In genomic region chr1:63893976-63894375, GRCh38 we compare ENCODE assay signal across 21 cellular contexts.
DNase-seq lines count a peak whose midpoint lies in the region; ATAC-seq and TF ChIP-seq lines count a peak whose summit lies in the region.
"Had no signal": no experiment of that assay in that cellular context is flagged by ENCODE, and none has a peak within 500 bp of the region (broad histone marks: within the 10 kb centered on the region; RNA-seq: fewer than 3 reads in every experiment).

No MANE protein-coding gene starts in this region.

- H3K9me3 Mint-ChIP-seq in natural killer cell (no peaks in the 10 kb centered on the region), immature natural killer cell (peaks cover 0 to 7% (median 0%) of the 10 kb centered on the region in 6 donors)
- H3K9me3 Mint-ChIP-seq in natural killer cell treated with Interleukin-12 subunit alpha and Interleukin-12 subunit beta and Interleukin-15 and Interleukin-18, amount 100 ng/mL, for 72 hours = no peaks in the 10 kb centered on the region
- H3K9me3 Mint-ChIP-seq: activated CD4-positive, alpha-beta T cell treated with anti-CD3 and anti-CD28 coated beads, Interleukin-2, amount 10 ng/mL, durations not matched to agents 7 days and 5 days; central memory CD8-positive, alpha-beta T cell had no signal

- no peak for ATAC-seq in natural killer cell
- no peak for ATAC-seq in natural killer cell treated with Interleukin-12 subunit alpha and Interleukin-12 subunit beta and Interleukin-15 and Interleukin-18, amount 100 ng/mL, for 72 hours
- no peak for ATAC-seq in GM18519 (IDR thresholded peaks at IDR 0.05; ENCODE audit: low FRiP score, unreplicated experiment)
- no peak for ATAC-seq in GM18858 (IDR thresholded peaks at IDR 0.05; ENCODE audit: unreplicated experiment)

- H3K4me3 Mint-ChIP-seq in natural killer cell = no peak overlapping the region
- H3K4me3 Mint-ChIP-seq in natural killer cell treated with Interleukin-12 subunit alpha and Interleukin-12 subunit beta and Interleukin-15 and Interleukin-18, amount 100 ng/mL, for 72 hours = no peak overlapping the region
- H3K4me3 Mint-ChIP-seq in immature natural killer cell = no peak overlapping the region
- H3K4me3 Mint-ChIP-seq: activated CD4-positive, alpha-beta T cell treated with anti-CD3 and anti-CD28 coated beads, Interleukin-2, amount 10 ng/mL, durations not matched to agents 7 days and 5 days; central memory CD8-positive, alpha-beta T cell had no signal

- intact Hi-C loops in natural killer cell (cut with micrococcal nuclease) = loop anchor here (5.0 to 10.0 kb wide), 2 partner anchors 299 to 527 kb away; partner anchors contain the start of genes ALG6 and PGM1

- no peak for DNase-seq in natural killer cell
- DNase-seq in natural killer cell treated with Interleukin-12 subunit alpha and Interleukin-12 subunit beta and Interleukin-15 and Interleukin-18, amount 100 ng/mL, for 72 hours (ENCODE audit: low spot score) = no peak
- peak; percentile 59 for DNase-seq in astrocyte of the hippocampus (ENCODE audit: low read depth, low spot score)
- DNase-seq in immature natural killer cell = no peak
- no peak for DNase-seq in coronary artery (ENCODE audit: low spot score)
- DNase-seq in SHP77 treated with DMSO at 0.1 percent for 48 hours (lab: John Stamatoyannopoulos, UW) = no peak
- DNase-seq: activated CD4-positive, alpha-beta T cell treated with anti-CD3 and anti-CD28 coated beads, Interleukin-2, amount 10 ng/mL, durations not matched to agents 7 days and 5 days; activated gamma-delta T cell; effector CD4-positive, alpha-beta T cell; GDM1; head of caudate nucleus; MM.1S; NCI-H1436 treated with DMSO at 0.1 percent for 48 hours; NCI-H526 treated with DMSO at 0.1 percent for 48 hours; Right ventricle myocardium superior; stimulated activated CD4-positive, alpha-beta T cell treated with anti-CD3 and anti-CD28 coated beads, Interleukin-4, amount 100 ng/mL, for 24 hours; T-helper 1 cell had no signal

- H3K4me1 Mint-ChIP-seq in natural killer cell (peaks cover 19 to 29% of the 10 kb centered on the region in 2 donors), immature natural killer cell (peaks cover 21 to 33% of the 10 kb centered on the region in 2 donors)
- peaks cover 11 to 17% of the 10 kb centered on the region in 2 donors for H3K4me1 Mint-ChIP-seq in natural killer cell treated with Interleukin-12 subunit alpha and Interleukin-12 subunit beta and Interleukin-15 and Interleukin-18, amount 100 ng/mL, for 72 hours (ENCODE audit: low read depth in 2 of 2)
- H3K4me1 Mint-ChIP-seq: activated CD4-positive, alpha-beta T cell treated with anti-CD3 and anti-CD28 coated beads, Interleukin-2, amount 10 ng/mL, durations not matched to agents 7 days and 5 days; central memory CD8-positive, alpha-beta T cell had no signal

- TF ChIP-seq CTCF in natural killer cell (IDR thresholded peaks at IDR 0.05) = no peak
- TF ChIP-seq CTCF in coronary artery (IDR thresholded peaks at IDR 0.05) = no peak

- H3K4me3 ChIP-seq in coronary artery = no peak overlapping the region

- peak overlapping the region; percentile 80 to 82 for H3K27ac Mint-ChIP-seq in natural killer cell
- no peak overlapping the region for H3K27ac Mint-ChIP-seq in natural killer cell treated with Interleukin-12 subunit alpha and Interleukin-12 subunit beta and Interleukin-15 and Interleukin-18, amount 100 ng/mL, for 72 hours
- H3K27ac Mint-ChIP-seq in immature natural killer cell = peak overlapping the region in 5 of 6 donors; percentile 85 to 96 (median 93)
- H3K27ac Mint-ChIP-seq: activated CD4-positive, alpha-beta T cell treated with anti-CD3 and anti-CD28 coated beads, Interleukin-2, amount 10 ng/mL, durations not matched to agents 7 days and 5 days had no signal

- H3K27ac ChIP-seq in coronary artery = no peak overlapping the region
- H3K27ac ChIP-seq: C4-2B had no signal

- H3K36me3 Mint-ChIP-seq in natural killer cell (no peaks in the 10 kb centered on the region), immature natural killer cell (peaks cover 0 to 4% (median 3%) of the 10 kb centered on the region in 3 donors)
- no peaks in the 10 kb centered on the region for H3K36me3 Mint-ChIP-seq in natural killer cell treated with Interleukin-12 subunit alpha and Interleukin-12 subunit beta and Interleukin-15 and Interleukin-18, amount 100 ng/mL, for 72 hours

- peaks cover 19 to 69% of the 10 kb centered on the region in 2 donors for H3K27me3 Mint-ChIP-seq in natural killer cell (ENCODE audit: low read depth in 2 of 2)
- H3K27me3 Mint-ChIP-seq in natural killer cell treated with Interleukin-12 subunit alpha and Interleukin-12 subunit beta and Interleukin-15 and Interleukin-18, amount 100 ng/mL, for 72 hours = peaks cover 27 to 44% of the 10 kb centered on the region in 2 donors
- H3K27me3 Mint-ChIP-seq in immature natural killer cell (ENCODE audit: low read depth in 3 of 3) = peaks cover 13 to 19% (median 15%) of the 10 kb centered on the region in 3 donors

Comparison
In these comparisons a context has a peak if more than half of its experiments do, and no peak if none do; other contexts are left out.
1. H3K27ac Mint-ChIP-seq: peak in natural killer cell (2 of 2) and immature natural killer cell (5 of 6); none in natural killer cell treated with Interleukin-12 subunit alpha and Interleukin-12 subunit beta and Interleukin-15 and Interleukin-18, amount 100 ng/mL, for 72 hours (0 of 2).